Comparison of ENCODE assay signal across 23 cellular contexts in genomic region chr1:50060279-50060678, GRCh38. TPM values are rescaled to one million over a fixed set of nuclear protein-coding genes. Genes with fewer than 3 reads are reported as not detected.
DNase-seq lines count a peak whose midpoint lies in the region; ATAC-seq and TF ChIP-seq lines count a peak whose summit lies in the region.
"Had no signal": no experiment of that assay in that cellular context is flagged by ENCODE, and none has a peak within 500 bp of the region (broad histone marks: within the 10 kb centered on the region; RNA-seq: fewer than 3 reads in every experiment).

No MANE protein-coding gene starts in this region.

- DNase-seq in SHP77 (lab: John Stamatoyannopoulos, UW) (peak; percentile 58 to 60), SHP77 treated with DMSO at 0.1 percent for 48 hours (lab: John Stamatoyannopoulos, UW) (no peak), NCI-H2107 (lab: John Stamatoyannopoulos, UW) (peak; percentile 43), astrocyte of the spinal cord (ENCODE audit: low read depth, low spot score) (peak; percentile 15), type B pancreatic cell (ENCODE audit: extremely low spot score, unreplicated experiment) (no peak)
- DNase-seq: activated CD4-positive, alpha-beta T cell treated with anti-CD3 and anti-CD28 coated beads, Interleukin-2, amount 50 U/mL, for 4 hours; activated T-cell treated with anti-CD3 and anti-CD28 coated beads for 4 hours; CD4-positive, alpha-beta memory T cell; effector memory CD4-positive, alpha-beta T cell; hippocampal formation; kidney; MM.1S; NCI-H1694 treated with DMSO at 0.1 percent for 48 hours; SIG-M5; stomach; T-helper 1 cell; uterus had no signal

- no peak for ATAC-seq in GM21360 (IDR thresholded peaks at IDR 0.05; ENCODE audit: unreplicated experiment)
- no peak for ATAC-seq in HG03469 (IDR thresholded peaks at IDR 0.05; ENCODE audit: unreplicated experiment)
- no peak for ATAC-seq in HG02571 (IDR thresholded peaks at IDR 0.05; ENCODE audit: unreplicated experiment)
- ATAC-seq: HepG2 had no signal

- TF ChIP-seq CTCF in astrocyte of the spinal cord (IDR thresholded peaks at IDR 0.05; ENCODE audit: low read depth, low read length) (no peak), type B pancreatic cell (conservative IDR thresholded peaks at IDR 0.05) (no peak)

- H3K27me3 Mint-ChIP-seq in type B pancreatic cell = no peaks in the 10 kb centered on the region
- H3K27me3 Mint-ChIP-seq: CD4-positive, alpha-beta memory T cell had no signal

- peak overlapping the region; percentile 83 for H3K27ac Mint-ChIP-seq in type B pancreatic cell
- H3K27ac Mint-ChIP-seq: CD4-positive, alpha-beta memory T cell; natural killer cell treated with Interleukin-12 subunit alpha and Interleukin-12 subunit beta and Interleukin-15 and Interleukin-18, amount 100 ng/mL, for 72 hours had no signal

- in situ Hi-C loops in astrocyte of the spinal cord (cut with HindIII; ENCODE audit: low sequenced_read_pairs) = no loop called here

- no peaks in the 10 kb centered on the region for H3K4me1 Mint-ChIP-seq in type B pancreatic cell (ENCODE audit: unreplicated experiment)
- H3K4me1 Mint-ChIP-seq: CD4-positive, alpha-beta memory T cell had no signal

- H3K36me3 Mint-ChIP-seq in type B pancreatic cell = no peaks in the 10 kb centered on the region
- H3K36me3 Mint-ChIP-seq: CD4-positive, alpha-beta memory T cell; natural killer cell treated with Interleukin-12 subunit alpha and Interleukin-12 subunit beta and Interleukin-15 and Interleukin-18, amount 100 ng/mL, for 72 hours had no signal

- H3K4me3 Mint-ChIP-seq in type B pancreatic cell = no peak overlapping the region
- H3K4me3 Mint-ChIP-seq: CD4-positive, alpha-beta memory T cell; natural killer cell treated with Interleukin-12 subunit alpha and Interleukin-12 subunit beta and Interleukin-15 and Interleukin-18, amount 100 ng/mL, for 72 hours had no signal

- no peaks in the 10 kb centered on the region for H3K9me3 Mint-ChIP-seq in type B pancreatic cell

- H3K4me3 ChIP-seq in astrocyte of the spinal cord (ENCODE audit: low read depth, low read length) = no peak overlapping the region
- H3K4me3 ChIP-seq: stomach, uterus had no signal

RNA-seq across cellular contexts. Expression of gene AGBL4, which starts 36.5 kb away (rescaled TPM):
- 0.39 and 0.79 TPM in 2 replicates for total RNA-seq in type B pancreatic cell (ENCODE audit: low replicate concordance)
- total RNA-seq: CD4-positive, alpha-beta memory T cell; chondrocyte; HepG2 had no signal

RNA-seq across cellular contexts. Expression of gene ELAVL4, which starts 48.4 kb away (rescaled TPM):
- 1.0 and 2.5 TPM in 2 replicates for total RNA-seq in type B pancreatic cell (ENCODE audit: low replicate concordance)
- total RNA-seq: CD4-positive, alpha-beta memory T cell; chondrocyte; HepG2; kidney; natural killer cell treated with Interleukin-12 subunit alpha and Interleukin-12 subunit beta and Interleukin-15 and Interleukin-18, amount 100 ng/mL, for 72 hours had no signal

Comparison
In these comparisons a context has a peak if more than half of its experiments do, and no peak if none do; other contexts are left out.
1. DNase-seq: peak in SHP77 (2 of 2), NCI-H2107 (single experiment) and astrocyte of the spinal cord (single experiment); none in SHP77 treated with DMSO at 0.1 percent for 48 hours (single experiment) and type B pancreatic cell (single experiment).